ENCODE assay signal across 1 cellular context in the genomic region with DNA sequence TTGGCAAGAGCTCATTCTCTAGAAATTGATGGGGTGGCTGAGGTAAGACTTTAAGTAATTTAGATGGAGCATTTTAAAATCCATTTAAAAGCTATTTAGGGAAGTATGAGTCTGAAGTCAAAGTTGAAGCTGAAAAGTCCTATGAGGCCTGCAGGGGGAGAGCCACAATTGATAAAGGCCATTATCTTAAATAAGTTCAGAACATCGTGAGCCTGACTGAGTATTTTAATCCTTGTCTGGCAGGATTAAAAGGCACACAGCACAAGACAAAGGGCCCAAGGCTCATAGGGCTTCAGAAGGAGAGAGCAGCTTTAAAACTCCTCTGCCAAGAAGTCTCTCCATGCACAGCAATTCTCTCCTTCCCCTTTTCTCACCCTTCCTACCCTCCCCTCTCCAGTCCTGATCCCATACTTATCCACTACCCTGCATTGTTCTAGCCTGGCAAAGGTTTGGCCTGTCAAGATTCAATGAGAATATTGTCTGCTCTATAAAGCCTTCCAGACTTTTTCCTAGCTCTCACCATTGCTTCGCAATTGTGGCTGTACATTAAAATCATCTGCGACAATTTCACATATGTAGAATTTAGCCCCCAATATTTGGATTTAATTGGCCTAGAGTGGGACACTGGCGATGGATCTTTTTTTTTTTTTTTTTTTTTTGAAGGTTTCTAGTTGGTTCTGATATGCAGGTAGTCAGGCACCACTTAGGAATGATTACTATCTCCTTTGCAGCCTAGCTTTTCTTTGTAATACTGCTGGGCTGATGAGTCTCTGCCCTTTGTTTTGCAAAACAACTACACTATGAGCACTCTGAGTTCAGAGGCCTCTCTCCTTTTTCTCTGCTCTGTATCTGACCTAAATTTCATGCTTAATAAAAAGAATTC.
A peak's percentile ranks its signal among the peaks of the same experiment; 100 is the strongest.
TF ChIP-seq lines count a peak whose summit lies in the region.

No MANE protein-coding gene starts in this region.

TF ChIP-seq in GM23338, 12 proteins besides CTCF, POLR2A, EP300 and RAD21 (continued from another document):
- TF ChIP-seq, protein P1, sequence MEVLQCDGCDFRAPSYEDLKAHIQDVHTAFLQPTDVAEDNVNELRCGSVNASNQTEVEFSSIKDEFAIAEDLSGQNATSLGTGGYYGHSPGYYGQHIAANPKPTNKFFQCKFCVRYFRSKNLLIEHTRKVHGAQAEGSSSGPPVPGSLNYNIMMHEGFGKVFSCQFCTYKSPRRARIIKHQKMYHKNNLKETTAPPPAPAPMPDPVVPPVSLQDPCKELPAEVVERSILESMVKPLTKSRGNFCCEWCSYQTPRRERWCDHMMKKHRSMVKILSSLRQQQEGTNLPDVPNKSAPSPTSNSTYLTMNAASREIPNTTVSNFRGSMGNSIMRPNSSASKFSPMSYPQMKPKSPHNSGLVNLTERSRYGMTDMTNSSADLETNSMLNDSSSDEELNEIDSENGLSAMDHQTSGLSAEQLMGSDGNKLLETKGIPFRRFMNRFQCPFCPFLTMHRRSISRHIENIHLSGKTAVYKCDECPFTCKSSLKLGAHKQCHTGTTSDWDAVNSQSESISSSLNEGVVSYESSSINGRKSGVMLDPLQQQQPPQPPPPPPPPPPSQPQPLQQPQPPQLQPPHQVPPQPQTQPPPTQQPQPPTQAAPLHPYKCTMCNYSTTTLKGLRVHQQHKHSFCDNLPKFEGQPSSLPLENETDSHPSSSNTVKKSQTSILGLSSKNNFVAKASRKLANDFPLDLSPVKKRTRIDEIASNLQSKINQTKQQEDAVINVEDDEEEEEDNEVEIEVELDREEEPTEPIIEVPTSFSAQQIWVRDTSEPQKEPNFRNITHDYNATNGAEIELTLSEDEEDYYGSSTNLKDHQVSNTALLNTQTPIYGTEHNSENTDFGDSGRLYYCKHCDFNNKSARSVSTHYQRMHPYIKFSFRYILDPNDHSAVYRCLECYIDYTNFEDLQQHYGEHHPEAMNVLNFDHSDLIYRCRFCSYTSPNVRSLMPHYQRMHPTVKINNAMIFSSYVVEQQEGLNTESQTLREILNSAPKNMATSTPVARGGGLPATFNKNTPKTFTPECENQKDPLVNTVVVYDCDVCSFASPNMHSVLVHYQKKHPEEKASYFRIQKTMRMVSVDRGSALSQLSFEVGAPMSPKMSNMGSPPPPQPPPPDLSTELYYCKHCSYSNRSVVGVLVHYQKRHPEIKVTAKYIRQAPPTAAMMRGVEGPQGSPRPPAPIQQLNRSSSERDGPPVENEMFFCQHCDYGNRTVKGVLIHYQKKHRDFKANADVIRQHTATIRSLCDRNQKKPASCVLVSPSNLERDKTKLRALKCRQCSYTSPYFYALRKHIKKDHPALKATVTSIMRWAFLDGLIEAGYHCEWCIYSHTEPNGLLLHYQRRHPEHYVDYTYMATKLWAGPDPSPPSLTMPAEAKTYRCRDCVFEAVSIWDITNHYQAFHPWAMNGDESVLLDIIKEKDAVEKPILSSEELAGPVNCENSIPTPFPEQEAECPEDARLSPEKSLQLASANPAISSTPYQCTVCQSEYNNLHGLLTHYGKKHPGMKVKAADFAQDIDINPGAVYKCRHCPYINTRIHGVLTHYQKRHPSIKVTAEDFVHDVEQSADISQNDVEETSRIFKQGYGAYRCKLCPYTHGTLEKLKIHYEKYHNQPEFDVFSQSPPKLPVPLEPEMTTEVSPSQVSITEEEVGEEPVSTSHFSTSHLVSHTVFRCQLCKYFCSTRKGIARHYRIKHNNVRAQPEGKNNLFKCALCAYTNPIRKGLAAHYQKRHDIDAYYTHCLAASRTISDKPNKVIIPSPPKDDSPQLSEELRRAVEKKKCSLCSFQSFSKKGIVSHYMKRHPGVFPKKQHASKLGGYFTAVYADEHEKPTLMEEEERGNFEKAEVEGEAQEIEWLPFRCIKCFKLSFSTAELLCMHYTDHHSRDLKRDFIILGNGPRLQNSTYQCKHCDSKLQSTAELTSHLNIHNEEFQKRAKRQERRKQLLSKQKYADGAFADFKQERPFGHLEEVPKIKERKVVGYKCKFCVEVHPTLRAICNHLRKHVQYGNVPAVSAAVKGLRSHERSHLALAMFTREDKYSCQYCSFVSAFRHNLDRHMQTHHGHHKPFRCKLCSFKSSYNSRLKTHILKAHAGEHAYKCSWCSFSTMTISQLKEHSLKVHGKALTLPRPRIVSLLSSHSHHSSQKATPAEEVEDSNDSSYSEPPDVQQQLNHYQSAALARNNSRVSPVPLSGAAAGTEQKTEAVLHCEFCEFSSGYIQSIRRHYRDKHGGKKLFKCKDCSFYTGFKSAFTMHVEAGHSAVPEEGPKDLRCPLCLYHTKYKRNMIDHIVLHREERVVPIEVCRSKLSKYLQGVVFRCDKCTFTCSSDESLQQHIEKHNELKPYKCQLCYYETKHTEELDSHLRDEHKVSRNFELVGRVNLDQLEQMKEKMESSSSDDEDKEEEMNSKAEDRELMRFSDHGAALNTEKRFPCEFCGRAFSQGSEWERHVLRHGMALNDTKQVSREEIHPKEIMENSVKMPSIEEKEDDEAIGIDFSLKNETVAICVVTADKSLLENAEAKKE (CRISPR knock-in tag; IDR thresholded peaks at IDR 0.05), result peak; percentile 8
